ENCODE assay signal across 1 cellular context in the genomic region with DNA sequence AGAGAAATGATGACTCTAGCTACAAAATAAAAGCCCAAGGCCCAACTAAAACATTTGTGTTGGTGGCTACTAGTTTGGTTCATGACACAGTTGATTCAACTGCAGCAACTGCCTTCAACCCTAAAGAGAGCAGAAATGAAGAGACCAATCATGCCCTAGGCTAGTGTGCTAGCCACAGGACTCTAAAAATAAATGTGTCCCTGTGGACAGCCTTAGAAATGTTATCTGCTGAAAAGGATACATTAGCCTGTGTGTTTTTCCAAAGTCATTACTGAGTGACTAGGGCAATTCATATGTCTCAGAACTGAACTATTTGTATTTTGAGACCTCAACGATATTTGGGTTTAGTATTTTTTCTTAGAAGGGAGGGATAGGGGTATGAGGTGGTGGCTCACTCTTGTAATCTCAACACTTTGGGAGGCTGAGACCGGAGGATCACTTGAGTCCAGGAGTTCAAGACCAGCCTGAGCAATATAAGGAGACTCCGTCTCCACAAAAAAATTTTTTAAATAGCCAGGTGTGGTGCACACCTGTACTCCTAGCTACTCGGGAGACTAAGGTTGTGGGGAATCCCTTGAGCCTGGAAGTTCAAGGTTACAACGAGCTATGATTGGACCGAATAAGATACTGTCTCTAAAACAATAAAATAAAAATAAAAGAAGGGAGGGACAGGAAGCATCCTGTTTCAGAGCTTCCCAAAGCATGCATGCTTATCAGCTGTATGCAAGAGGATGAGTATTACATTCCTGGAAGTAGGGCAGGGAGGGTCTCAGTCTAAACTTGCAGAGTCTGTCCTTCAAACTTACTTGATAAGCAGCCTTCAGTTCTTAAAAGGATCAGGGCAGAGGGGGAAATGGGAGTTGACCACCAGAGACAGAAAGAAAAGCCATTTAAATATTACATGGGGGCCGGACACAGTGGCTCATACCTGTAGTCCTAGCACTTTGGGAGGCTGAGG.
TF ChIP-seq lines count a peak whose summit lies in the region.

No MANE protein-coding gene starts in this region.

TF ChIP-seq in K562, 482 proteins besides CTCF, POLR2A, EP300 and RAD21 (continues in another document):
- TF ChIP-seq, protein P1, sequence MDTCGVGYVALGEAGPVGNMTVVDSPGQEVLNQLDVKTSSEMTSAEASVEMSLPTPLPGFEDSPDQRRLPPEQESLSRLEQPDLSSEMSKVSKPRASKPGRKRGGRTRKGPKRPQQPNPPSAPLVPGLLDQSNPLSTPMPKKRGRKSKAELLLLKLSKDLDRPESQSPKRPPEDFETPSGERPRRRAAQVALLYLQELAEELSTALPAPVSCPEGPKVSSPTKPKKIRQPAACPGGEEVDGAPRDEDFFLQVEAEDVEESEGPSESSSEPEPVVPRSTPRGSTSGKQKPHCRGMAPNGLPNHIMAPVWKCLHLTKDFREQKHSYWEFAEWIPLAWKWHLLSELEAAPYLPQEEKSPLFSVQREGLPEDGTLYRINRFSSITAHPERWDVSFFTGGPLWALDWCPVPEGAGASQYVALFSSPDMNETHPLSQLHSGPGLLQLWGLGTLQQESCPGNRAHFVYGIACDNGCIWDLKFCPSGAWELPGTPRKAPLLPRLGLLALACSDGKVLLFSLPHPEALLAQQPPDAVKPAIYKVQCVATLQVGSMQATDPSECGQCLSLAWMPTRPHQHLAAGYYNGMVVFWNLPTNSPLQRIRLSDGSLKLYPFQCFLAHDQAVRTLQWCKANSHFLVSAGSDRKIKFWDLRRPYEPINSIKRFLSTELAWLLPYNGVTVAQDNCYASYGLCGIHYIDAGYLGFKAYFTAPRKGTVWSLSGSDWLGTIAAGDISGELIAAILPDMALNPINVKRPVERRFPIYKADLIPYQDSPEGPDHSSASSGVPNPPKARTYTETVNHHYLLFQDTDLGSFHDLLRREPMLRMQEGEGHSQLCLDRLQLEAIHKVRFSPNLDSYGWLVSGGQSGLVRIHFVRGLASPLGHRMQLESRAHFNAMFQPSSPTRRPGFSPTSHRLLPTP (IDR thresholded peaks at IDR 0.05; ENCODE audit: borderline replicate concordance, extremely low read depth, insufficient read length): peak; percentile 55
- TF ChIP-seq ZNF75A (CRISPR knock-in tag; IDR thresholded peaks at IDR 0.05): no peak
- TF ChIP-seq BCL6 (CRISPR knock-in tag; IDR thresholded peaks at IDR 0.05): no peak
- TF ChIP-seq HDAC2 (IDR thresholded peaks at IDR 0.05): peak; percentile 84
- TF ChIP-seq, protein P2, sequence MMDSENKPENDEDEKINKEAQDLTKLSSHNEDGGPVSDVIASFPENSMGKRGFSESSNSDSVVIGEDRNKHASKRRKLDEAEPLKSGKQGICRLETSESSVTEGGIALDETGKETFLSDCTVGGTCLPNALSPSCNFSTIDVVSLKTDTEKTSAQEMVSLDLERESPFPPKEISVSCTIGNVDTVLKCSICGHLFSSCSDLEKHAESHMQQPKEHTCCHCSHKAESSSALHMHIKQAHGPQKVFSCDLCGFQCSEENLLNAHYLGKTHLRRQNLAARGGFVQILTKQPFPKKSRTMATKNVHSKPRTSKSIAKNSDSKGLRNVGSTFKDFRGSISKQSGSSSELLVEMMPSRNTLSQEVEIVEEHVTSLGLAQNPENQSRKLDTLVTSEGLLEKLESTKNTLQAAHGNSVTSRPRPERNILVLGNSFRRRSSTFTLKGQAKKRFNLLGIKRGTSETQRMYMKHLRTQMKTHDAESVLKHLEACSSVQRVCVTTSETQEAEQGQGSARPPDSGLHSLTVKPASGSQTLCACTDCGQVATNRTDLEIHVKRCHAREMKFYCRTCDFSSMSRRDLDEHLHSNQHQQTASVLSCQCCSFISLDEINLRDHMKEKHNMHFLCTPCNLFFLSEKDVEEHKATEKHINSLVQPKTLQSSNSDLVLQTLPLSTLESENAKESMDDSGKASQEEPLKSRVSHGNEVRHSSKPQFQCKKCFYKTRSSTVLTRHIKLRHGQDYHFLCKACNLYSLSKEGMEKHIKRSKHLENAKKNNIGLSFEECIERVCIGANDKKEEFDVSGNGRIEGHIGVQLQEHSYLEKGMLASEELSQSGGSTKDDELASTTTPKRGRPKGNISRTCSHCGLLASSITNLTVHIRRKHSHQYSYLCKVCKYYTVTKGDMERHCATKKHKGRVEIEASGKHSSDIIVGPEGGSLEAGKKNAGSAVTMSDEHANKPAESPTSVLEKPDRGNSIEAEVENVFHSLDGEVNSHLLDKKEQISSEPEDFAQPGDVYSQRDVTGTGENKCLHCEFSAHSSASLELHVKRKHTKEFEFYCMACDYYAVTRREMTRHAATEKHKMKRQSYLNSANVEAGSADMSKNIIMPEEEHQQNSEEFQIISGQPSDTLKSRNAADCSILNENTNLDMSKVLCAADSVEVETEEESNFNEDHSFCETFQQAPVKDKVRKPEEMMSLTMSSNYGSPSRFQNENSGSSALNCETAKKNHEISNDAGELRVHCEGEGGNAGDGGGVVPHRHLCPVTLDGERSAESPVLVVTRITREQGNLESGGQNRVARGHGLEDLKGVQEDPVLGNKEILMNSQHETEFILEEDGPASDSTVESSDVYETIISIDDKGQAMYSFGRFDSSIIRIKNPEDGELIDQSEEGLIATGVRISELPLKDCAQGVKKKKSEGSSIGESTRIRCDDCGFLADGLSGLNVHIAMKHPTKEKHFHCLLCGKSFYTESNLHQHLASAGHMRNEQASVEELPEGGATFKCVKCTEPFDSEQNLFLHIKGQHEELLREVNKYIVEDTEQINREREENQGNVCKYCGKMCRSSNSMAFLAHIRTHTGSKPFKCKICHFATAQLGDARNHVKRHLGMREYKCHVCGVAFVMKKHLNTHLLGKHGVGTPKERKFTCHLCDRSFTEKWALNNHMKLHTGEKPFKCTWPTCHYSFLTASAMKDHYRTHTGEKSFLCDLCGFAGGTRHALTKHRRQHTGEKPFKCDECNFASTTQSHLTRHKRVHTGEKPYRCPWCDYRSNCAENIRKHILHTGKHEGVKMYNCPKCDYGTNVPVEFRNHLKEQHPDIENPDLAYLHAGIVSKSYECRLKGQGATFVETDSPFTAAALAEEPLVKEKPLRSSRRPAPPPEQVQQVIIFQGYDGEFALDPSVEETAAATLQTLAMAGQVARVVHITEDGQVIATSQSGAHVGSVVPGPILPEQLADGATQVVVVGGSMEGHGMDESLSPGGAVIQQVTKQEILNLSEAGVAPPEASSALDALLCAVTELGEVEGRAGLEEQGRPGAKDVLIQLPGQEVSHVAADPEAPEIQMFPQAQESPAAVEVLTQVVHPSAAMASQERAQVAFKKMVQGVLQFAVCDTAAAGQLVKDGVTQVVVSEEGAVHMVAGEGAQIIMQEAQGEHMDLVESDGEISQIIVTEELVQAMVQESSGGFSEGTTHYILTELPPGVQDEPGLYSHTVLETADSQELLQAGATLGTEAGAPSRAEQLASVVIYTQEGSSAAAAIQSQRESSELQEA (IDR thresholded peaks at IDR 0.05; ENCODE audit: low read depth): no peak
- no peak for TF ChIP-seq ZNF408 (CRISPR knock-in tag; IDR thresholded peaks at IDR 0.05; ENCODE audit: low read depth)
- no peak for TF ChIP-seq MCM3 (IDR thresholded peaks at IDR 0.05)
- TF ChIP-seq RBBP5 (IDR thresholded peaks at IDR 0.05; ENCODE audit: borderline replicate concordance, insufficient read depth, low read length, poor library complexity, severe bottlenecking): peak; percentile 54
- peak; percentile 97 for TF ChIP-seq MYNN (IDR thresholded peaks at IDR 0.05)
- TF ChIP-seq MYNN (CRISPR knock-in tag; IDR thresholded peaks at IDR 0.05): no peak; the same call in 1 of the 2 replicates
- TF ChIP-seq ZNF444 (CRISPR knock-in tag; IDR thresholded peaks at IDR 0.05): no peak
- TF ChIP-seq, protein P3, sequence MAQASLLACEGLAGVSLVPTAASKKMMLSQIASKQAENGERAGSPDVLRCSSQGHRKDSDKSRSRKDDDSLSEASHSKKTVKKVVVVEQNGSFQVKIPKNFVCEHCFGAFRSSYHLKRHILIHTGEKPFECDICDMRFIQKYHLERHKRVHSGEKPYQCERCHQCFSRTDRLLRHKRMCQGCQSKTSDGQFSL (CRISPR knock-in tag; IDR thresholded peaks at IDR 0.05): no peak
- TF ChIP-seq, protein P3 (tag; IDR thresholded peaks at IDR 0.05): no peak
- TF ChIP-seq TAF9B (IDR thresholded peaks at IDR 0.05; ENCODE audit: partially characterized antibody): peak; percentile 49
- TF ChIP-seq NFIC (IDR thresholded peaks at IDR 0.05): peak; percentile 63
- peak; percentile 20; the same call in 1 of the 2 replicates for TF ChIP-seq MAFF (IDR thresholded peaks at IDR 0.05; ENCODE audit: low read length)
- TF ChIP-seq CBX1 (IDR thresholded peaks at IDR 0.05; ENCODE audit: low read depth): no peak
- TF ChIP-seq ZNF174 (CRISPR knock-in tag; IDR thresholded peaks at IDR 0.05): no peak
- TF ChIP-seq ZNF197 (CRISPR knock-in tag; IDR thresholded peaks at IDR 0.05; ENCODE audit: low read depth): no peak
- TF ChIP-seq, protein P4, sequence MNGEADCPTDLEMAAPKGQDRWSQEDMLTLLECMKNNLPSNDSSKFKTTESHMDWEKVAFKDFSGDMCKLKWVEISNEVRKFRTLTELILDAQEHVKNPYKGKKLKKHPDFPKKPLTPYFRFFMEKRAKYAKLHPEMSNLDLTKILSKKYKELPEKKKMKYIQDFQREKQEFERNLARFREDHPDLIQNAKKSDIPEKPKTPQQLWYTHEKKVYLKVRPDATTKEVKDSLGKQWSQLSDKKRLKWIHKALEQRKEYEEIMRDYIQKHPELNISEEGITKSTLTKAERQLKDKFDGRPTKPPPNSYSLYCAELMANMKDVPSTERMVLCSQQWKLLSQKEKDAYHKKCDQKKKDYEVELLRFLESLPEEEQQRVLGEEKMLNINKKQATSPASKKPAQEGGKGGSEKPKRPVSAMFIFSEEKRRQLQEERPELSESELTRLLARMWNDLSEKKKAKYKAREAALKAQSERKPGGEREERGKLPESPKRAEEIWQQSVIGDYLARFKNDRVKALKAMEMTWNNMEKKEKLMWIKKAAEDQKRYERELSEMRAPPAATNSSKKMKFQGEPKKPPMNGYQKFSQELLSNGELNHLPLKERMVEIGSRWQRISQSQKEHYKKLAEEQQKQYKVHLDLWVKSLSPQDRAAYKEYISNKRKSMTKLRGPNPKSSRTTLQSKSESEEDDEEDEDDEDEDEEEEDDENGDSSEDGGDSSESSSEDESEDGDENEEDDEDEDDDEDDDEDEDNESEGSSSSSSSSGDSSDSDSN (IDR thresholded peaks at IDR 0.05; ENCODE audit: borderline replicate concordance in 1 of 2, low read depth in 2 of 2, low read length in 2 of 2): peak in 1 of 2 experiments; percentile 13; a peak in 1 of 4 replicates
- TF ChIP-seq ATF7 (IDR thresholded peaks at IDR 0.05): no peak
- TF ChIP-seq PHTF2 (CRISPR knock-in tag; IDR thresholded peaks at IDR 0.05): no peak
- TF ChIP-seq NCOA4 (IDR thresholded peaks at IDR 0.05; ENCODE audit: partially characterized antibody): no peak
- peak; percentile 84; the same call in 1 of the 2 replicates for TF ChIP-seq MEF2A (IDR thresholded peaks at IDR 0.05; ENCODE audit: control insufficient read depth, low read depth, low read length)
- peak in 1 of 2 experiments; percentile 38; a peak in 1 of 4 replicates for TF ChIP-seq FOXK2 (conservative IDR thresholded peaks at IDR 0.05 in 1 of 2, IDR thresholded peaks at IDR 0.05 in 1 of 2; ENCODE audit: low read depth in 2 of 2)
- TF ChIP-seq, protein P5, sequence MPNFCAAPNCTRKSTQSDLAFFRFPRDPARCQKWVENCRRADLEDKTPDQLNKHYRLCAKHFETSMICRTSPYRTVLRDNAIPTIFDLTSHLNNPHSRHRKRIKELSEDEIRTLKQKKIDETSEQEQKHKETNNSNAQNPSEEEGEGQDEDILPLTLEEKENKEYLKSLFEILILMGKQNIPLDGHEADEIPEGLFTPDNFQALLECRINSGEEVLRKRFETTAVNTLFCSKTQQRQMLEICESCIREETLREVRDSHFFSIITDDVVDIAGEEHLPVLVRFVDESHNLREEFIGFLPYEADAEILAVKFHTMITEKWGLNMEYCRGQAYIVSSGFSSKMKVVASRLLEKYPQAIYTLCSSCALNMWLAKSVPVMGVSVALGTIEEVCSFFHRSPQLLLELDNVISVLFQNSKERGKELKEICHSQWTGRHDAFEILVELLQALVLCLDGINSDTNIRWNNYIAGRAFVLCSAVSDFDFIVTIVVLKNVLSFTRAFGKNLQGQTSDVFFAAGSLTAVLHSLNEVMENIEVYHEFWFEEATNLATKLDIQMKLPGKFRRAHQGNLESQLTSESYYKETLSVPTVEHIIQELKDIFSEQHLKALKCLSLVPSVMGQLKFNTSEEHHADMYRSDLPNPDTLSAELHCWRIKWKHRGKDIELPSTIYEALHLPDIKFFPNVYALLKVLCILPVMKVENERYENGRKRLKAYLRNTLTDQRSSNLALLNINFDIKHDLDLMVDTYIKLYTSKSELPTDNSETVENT (CRISPR knock-in tag; IDR thresholded peaks at IDR 0.05): no peak
- no peak for TF ChIP-seq SRF (CRISPR knock-in tag; IDR thresholded peaks at IDR 0.05)
- TF ChIP-seq NEUROD1 (IDR thresholded peaks at IDR 0.05; ENCODE audit: borderline replicate concordance, low read depth, low read length, partially characterized antibody): peak; percentile 62
- no peak for TF ChIP-seq MTF1 (CRISPR knock-in tag; IDR thresholded peaks at IDR 0.05; ENCODE audit: borderline replicate concordance)
- TF ChIP-seq RBM14 (IDR thresholded peaks at IDR 0.05; ENCODE audit: borderline replicate concordance, insufficient read depth, low read depth, low read length): no peak
- TF ChIP-seq, protein P6, sequence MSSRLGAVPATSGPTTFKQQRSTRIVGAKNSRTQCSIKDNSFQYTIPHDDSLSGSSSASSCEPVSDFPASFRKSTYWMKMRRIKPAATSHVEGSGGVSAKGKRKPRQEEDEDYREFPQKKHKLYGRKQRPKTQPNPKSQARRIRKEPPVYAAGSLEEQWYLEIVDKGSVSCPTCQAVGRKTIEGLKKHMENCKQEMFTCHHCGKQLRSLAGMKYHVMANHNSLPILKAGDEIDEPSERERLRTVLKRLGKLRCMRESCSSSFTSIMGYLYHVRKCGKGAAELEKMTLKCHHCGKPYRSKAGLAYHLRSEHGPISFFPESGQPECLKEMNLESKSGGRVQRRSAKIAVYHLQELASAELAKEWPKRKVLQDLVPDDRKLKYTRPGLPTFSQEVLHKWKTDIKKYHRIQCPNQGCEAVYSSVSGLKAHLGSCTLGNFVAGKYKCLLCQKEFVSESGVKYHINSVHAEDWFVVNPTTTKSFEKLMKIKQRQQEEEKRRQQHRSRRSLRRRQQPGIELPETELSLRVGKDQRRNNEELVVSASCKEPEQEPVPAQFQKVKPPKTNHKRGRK (tag; IDR thresholded peaks at IDR 0.05): no peak
- 0 out of 2 replicates have a peak, but pooled peaks have one; percentile 29 for TF ChIP-seq KLF16 (IDR thresholded peaks at IDR 0.05)
- TF ChIP-seq MTA3 (IDR thresholded peaks at IDR 0.05; ENCODE audit: borderline replicate concordance): no peak; the same call in 1 of the 2 replicates
- TF ChIP-seq, protein P7, sequence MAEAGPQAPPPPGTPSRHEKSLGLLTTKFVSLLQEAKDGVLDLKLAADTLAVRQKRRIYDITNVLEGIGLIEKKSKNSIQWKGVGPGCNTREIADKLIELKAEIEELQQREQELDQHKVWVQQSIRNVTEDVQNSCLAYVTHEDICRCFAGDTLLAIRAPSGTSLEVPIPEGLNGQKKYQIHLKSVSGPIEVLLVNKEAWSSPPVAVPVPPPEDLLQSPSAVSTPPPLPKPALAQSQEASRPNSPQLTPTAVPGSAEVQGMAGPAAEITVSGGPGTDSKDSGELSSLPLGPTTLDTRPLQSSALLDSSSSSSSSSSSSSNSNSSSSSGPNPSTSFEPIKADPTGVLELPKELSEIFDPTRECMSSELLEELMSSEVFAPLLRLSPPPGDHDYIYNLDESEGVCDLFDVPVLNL (CRISPR knock-in tag; IDR thresholded peaks at IDR 0.05; ENCODE audit: low read depth): no peak
- peak; percentile 84 for TF ChIP-seq ZEB2 (IDR thresholded peaks at IDR 0.05)
- no peak for TF ChIP-seq HOXB6 (CRISPR knock-in tag; IDR thresholded peaks at IDR 0.05; ENCODE audit: borderline replicate concordance)
- peak; percentile 89 for TF ChIP-seq NCOR1 (IDR thresholded peaks at IDR 0.05)
- no peak for TF ChIP-seq WHSC1 (IDR thresholded peaks at IDR 0.05; ENCODE audit: low read length)
- TF ChIP-seq ZNF184 (CRISPR knock-in tag; IDR thresholded peaks at IDR 0.05): no peak
